ENCODE assay signal across 8 cellular contexts in the genomic region with DNA sequence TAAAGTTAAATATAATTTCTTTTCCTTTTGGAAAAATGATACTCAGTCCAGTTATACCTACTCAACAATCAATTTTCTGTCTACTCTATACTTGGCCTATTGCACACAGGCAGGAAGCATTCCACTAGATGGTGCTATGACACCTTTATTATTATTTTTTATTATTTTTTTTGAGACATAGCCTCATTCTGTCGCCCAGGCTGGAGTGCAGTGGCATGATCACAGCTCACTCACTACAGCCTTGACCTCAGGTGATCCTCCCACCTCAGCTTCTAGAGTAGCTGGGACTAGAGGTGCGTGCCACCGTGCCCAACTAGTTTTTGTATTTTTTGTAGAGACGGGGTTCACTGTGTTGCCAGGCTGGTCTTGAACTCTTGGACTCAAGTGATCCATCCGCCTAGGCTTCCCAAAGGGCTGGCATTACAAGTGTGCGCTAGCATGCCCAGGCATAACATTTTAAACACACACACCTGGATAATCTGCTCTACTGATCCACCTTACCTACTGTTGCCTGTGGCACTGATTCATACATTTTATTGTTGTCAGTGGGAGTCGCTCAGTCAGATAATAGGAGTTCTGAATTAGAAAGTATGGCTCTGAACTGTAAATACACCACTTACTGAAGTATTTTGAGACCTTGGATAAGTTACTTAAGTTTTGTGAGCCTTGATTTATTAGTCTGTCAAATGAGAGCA. TPM values are rescaled to one million over a fixed set of nuclear protein-coding genes. Genes with fewer than 3 reads are reported as not detected.
DNase-seq lines count a peak whose midpoint lies in the region; ATAC-seq and TF ChIP-seq lines count a peak whose summit lies in the region.

No MANE protein-coding gene starts in this region.

- H4K91ac ChIP-seq in H9 (ENCODE audit: insufficient read length, low read depth, low read length), result no peak overlapping the region

- no peak overlapping the region for H3K4me2 ChIP-seq in H9 (ENCODE audit: insufficient read depth, insufficient read length, low read length)

- no peak overlapping the region for H2BK12ac ChIP-seq in H9 (ENCODE audit: insufficient read length, low read depth, low read length)

- H3K56ac ChIP-seq in H9 (ENCODE audit: insufficient read length, low read depth, low read length), result no peak overlapping the region

- no peak overlapping the region for H3K27ac Mint-ChIP-seq in H9
- peak overlapping the region; percentile 32 for H3K27ac Mint-ChIP-seq in activated CD8-positive, alpha-beta T cell treated with anti-CD3 and anti-CD28 coated beads for 36 hours

- CTCF ChIA-PET in activated CD8-positive, alpha-beta T cell treated with anti-CD3 and anti-CD28 coated beads for 36 hours (lab: Charles Lee), result interaction anchor here (0.7 to 11.9 kb wide), 12 partner anchors 9 to 206 kb away, joined by 3 to 110 read pairs (median 4); partner anchors contain the start of genes SPG11 and TRIM69

- H2AFZ ChIP-seq in H9 (ENCODE audit: low read length), result no peak overlapping the region

- no peaks in the 10 kb centered on the region for H3K9me3 Mint-ChIP-seq in H9
- H3K9me3 Mint-ChIP-seq in activated CD8-positive, alpha-beta T cell treated with anti-CD3 and anti-CD28 coated beads for 36 hours, result no peaks in the 10 kb centered on the region

- H3K36me3 ChIP-seq in BE2C (peaks cover 49% of the 10 kb centered on the region), kidney epithelial cell (ENCODE audit: control insufficient read depth, insufficient read depth, low read length) (no peaks in the 10 kb centered on the region), tibial artery (peaks cover 84 to 96% (median 90%) of the 10 kb centered on the region in 3 donors)

- no peaks in the 10 kb centered on the region for H3K23me2 ChIP-seq in H9 (ENCODE audit: insufficient read length, low read depth, low read length, poor library complexity, severe bottlenecking)

- no peak overlapping the region for H2BK120ac ChIP-seq in H9 (ENCODE audit: low read depth, low read length, poor library complexity, severe bottlenecking)

- no peak overlapping the region for H3K4ac ChIP-seq in H9 (ENCODE audit: low read depth, low read length)

- no peaks in the 10 kb centered on the region for H3K4me1 ChIP-seq in BE2C
- no peaks in the 10 kb centered on the region for H3K4me1 ChIP-seq in H9 (ENCODE audit: insufficient read depth, low read length)
- no peaks in the 10 kb centered on the region for H3K4me1 ChIP-seq in tibial artery

- ATAC-seq in activated CD8-positive, alpha-beta T cell treated with anti-CD3 and anti-CD28 coated beads for 36 hours, result peak; percentile 73
- no peak for ATAC-seq in GM18873 (IDR thresholded peaks at IDR 0.05; ENCODE audit: low FRiP score, unreplicated experiment)

- peaks cover 9 to 56% (median 56%) of the 10 kb centered on the region in 3 experiments; a peak in 6 of 7 replicates for H3K36me3 Mint-ChIP-seq in H9 (ENCODE audit: insufficient read depth in 1 of 3, low read depth in 3 of 3)
- H3K36me3 Mint-ChIP-seq in activated CD8-positive, alpha-beta T cell treated with anti-CD3 and anti-CD28 coated beads for 36 hours (ENCODE audit: low read depth), result peaks cover 31% of the 10 kb centered on the region

- H4K5ac ChIP-seq in H9 (ENCODE audit: insufficient read length, low read depth, low read length), result no peak overlapping the region

- no CpG with 5 or more reads among the region's 7 CpGs for WGBS in H9 (ENCODE audit: extremely low coverage, insufficient read length, low lambda C conversion rate)

- peak; percentile 55 for TF ChIP-seq CTCF in BE2C (IDR thresholded peaks at IDR 0.05; ENCODE audit: low read depth, low read length)
- TF ChIP-seq CTCF in H9 (conservative IDR thresholded peaks at IDR 0.05), result peak; percentile 56
- peak; percentile 68 for TF ChIP-seq CTCF in activated CD8-positive, alpha-beta T cell treated with anti-CD3 and anti-CD28 coated beads for 36 hours (IDR thresholded peaks at IDR 0.05)
- peak; percentile 25 for TF ChIP-seq CTCF in kidney epithelial cell (IDR thresholded peaks at IDR 0.05; ENCODE audit: insufficient read depth, low read length, poor library complexity, severe bottlenecking)
- peak in 1 of 2 experiments; percentile 38 for TF ChIP-seq CTCF in tibial artery (IDR thresholded peaks at IDR 0.05)

- H3K14ac ChIP-seq in H9 (ENCODE audit: insufficient read depth, low read length), result no peak overlapping the region

- no peaks in the 10 kb centered on the region for H3K79me2 ChIP-seq in H9 (ENCODE audit: insufficient read depth, low read length)

- H2BK5ac ChIP-seq in H9 (ENCODE audit: insufficient read length, low read length), result no peak overlapping the region

- H3K18ac ChIP-seq in H9 (ENCODE audit: insufficient read length, low read depth, low read length), result no peak overlapping the region

- DNase-seq in BE2C (no peak), H9 (no peak), kidney epithelial cell (ENCODE audit: low read depth) (no peak), NCI-H345 (lab: John Stamatoyannopoulos, UW) (no peak), NCI-H1092 (lab: John Stamatoyannopoulos, UW) (no peak), tibial artery (no peak)
- DNase-seq in activated CD8-positive, alpha-beta T cell treated with anti-CD3 and anti-CD28 coated beads for 36 hours, result peak; percentile 21

- H3K79me1 ChIP-seq in H9 (ENCODE audit: insufficient read depth, low read depth, low read length, poor library complexity, severe bottlenecking), result no peaks in the 10 kb centered on the region

- intact Hi-C loops in activated CD8-positive, alpha-beta T cell treated with anti-CD3 and anti-CD28 coated beads for 36 hours (cut with micrococcal nuclease), result loop anchor here (5.0 kb wide), 1 partner anchor 144 kb away; the partner anchor contains the start of gene TRIM69
- intact Hi-C loops in tibial artery (cut with DNase I; ENCODE audit: low total_unique reads), result no loop called here

- H3K4me1 Mint-ChIP-seq in H9, result no peaks in the 10 kb centered on the region
- H3K4me1 Mint-ChIP-seq in activated CD8-positive, alpha-beta T cell treated with anti-CD3 and anti-CD28 coated beads for 36 hours (ENCODE audit: low read depth), result peaks cover 27% of the 10 kb centered on the region

- H3K9ac ChIP-seq in H9 (ENCODE audit: extremely low read depth, insufficient read length, low read length), result no peak overlapping the region

- H2AK5ac ChIP-seq in H9 (ENCODE audit: insufficient read length, low read length), result no peak overlapping the region

- H4K20me1 ChIP-seq in H9 (ENCODE audit: control insufficient read depth, insufficient read depth, insufficient read length), result no peaks in the 10 kb centered on the region

- H3K27me3 Mint-ChIP-seq in H9 (ENCODE audit: low read depth), result no peaks in the 10 kb centered on the region
- H3K27me3 Mint-ChIP-seq in activated CD8-positive, alpha-beta T cell treated with anti-CD3 and anti-CD28 coated beads for 36 hours, result no peaks in the 10 kb centered on the region

- no peak overlapping the region for H2BK20ac ChIP-seq in H9 (ENCODE audit: low read depth, low read length, poor library complexity, severe bottlenecking)

- no peak overlapping the region for H3T11ph ChIP-seq in H9 (ENCODE audit: low read length)

- H2BK15ac ChIP-seq in H9 (ENCODE audit: low read depth, low read length), result no peak overlapping the region

- no peak overlapping the region for H3K4me3 Mint-ChIP-seq in H9
- no peak overlapping the region for H3K4me3 Mint-ChIP-seq in activated CD8-positive, alpha-beta T cell treated with anti-CD3 and anti-CD28 coated beads for 36 hours

- no peak overlapping the region for H4K8ac ChIP-seq in H9 (replicated peaks; ENCODE audit: insufficient read length, low read depth, low read length)

- H3K23ac ChIP-seq in H9 (ENCODE audit: insufficient read length, low read depth, low read length), result no peak overlapping the region

- H3K27me3 ChIP-seq in BE2C, result no peaks in the 10 kb centered on the region
- no peaks in the 10 kb centered on the region for H3K27me3 ChIP-seq in H9 (ENCODE audit: insufficient read depth, low read length)
- H3K27me3 ChIP-seq in kidney epithelial cell (ENCODE audit: control insufficient read depth, insufficient read depth, low read length), result no peaks in the 10 kb centered on the region
- no peaks in the 10 kb centered on the region for H3K27me3 ChIP-seq in tibial artery

- H3K4me3 ChIP-seq in BE2C (ENCODE audit: low read depth, low read length) (no peak overlapping the region), kidney epithelial cell (ENCODE audit: low read depth, low read length) (no peak overlapping the region), tibial artery (no peak overlapping the region)

- no peak overlapping the region for H3K27ac ChIP-seq in H9 (ENCODE audit: insufficient read length, low read depth, low read length)
- no peak overlapping the region for H3K27ac ChIP-seq in tibial artery

- POLR2A ChIA-PET in activated CD8-positive, alpha-beta T cell treated with anti-CD3 and anti-CD28 coated beads for 36 hours (lab: Charles Lee), result interaction anchor here (1.1 kb wide), 1 partner anchor 127 kb away, joined by 3 read pairs; no protein-coding TSS in a partner anchor

- H3K9me3 ChIP-seq in BE2C (no peaks in the 10 kb centered on the region), H9 (ENCODE audit: control insufficient read depth, low read depth, low read length) (no peaks in the 10 kb centered on the region), tibial artery (no peaks in the 10 kb centered on the region)

RNA-seq across cellular contexts. Expression of gene EIF3J, which starts 56.2 kb away (rescaled TPM):
- 121 TPM for polyA plus RNA-seq in BE2C (2012; ENCODE audit: insufficient read depth, insufficient read length, low read depth)
- total RNA-seq in H9 (2021), result 114 and 129 TPM in 2 replicates
- total RNA-seq in activated CD8-positive, alpha-beta T cell treated with anti-CD3 and anti-CD28 coated beads for 36 hours, result 100 to 1,000 TPM; 109 to 112 TPM
- 47.7 and 52.3 TPM in 2 replicates for total RNA-seq in kidney epithelial cell
